ENCODE assay signal across 22 cellular contexts in genomic region chrX:133610056-133610455, GRCh38.
"Had no signal": no experiment of that assay in that cellular context is flagged by ENCODE, and none has a peak within 500 bp of the region (broad histone marks: within the 10 kb centered on the region; RNA-seq: fewer than 3 reads in every experiment).

No MANE protein-coding gene starts in this region.

- H3K4me3 ChIP-seq: breast epithelium, dorsolateral prefrontal cortex, ovary, prostate gland, right atrium auricular region, stomach, suprapubic skin, tibial nerve had no signal

- H3K4me1 ChIP-seq: breast epithelium, prostate gland, right atrium auricular region, suprapubic skin, tibial nerve had no signal

- DNase-seq: activated CD4-positive, alpha-beta memory T cell treated with anti-CD3 and anti-CD28 coated beads, Interleukin-2, amount 10 ng/mL, durations not matched to agents 7 days and 5 days; activated CD4-positive, alpha-beta T cell treated with anti-CD3 and anti-CD28 coated beads for 48 hours; activated CD8-positive, alpha-beta memory T cell treated with anti-CD3 and anti-CD28 coated beads, Interleukin-2, amount 10 ng/mL, durations not matched to agents 7 days and 5 days; activated effector memory CD4-positive, alpha-beta T cell treated with anti-CD3 and anti-CD28 coated beads, Interleukin-2, amount 50 U/mL, for 16 hours; activated naive CD4-positive, alpha-beta T cell treated with anti-CD3 and anti-CD28 coated beads, Interleukin-2, amount 10 ng/mL, durations not matched to agents 7 days and 5 days; activated naive CD8-positive, alpha-beta T cell treated with anti-CD3 and anti-CD28 coated beads, Interleukin-2, amount 50 U/mL, for 24 hours; activated T-cell treated with anti-CD3 and anti-CD28 coated beads for 4 hours; dorsolateral prefrontal cortex; effector memory CD8-positive, alpha-beta T cell; left ventricle myocardium superior; ovary; small intestine; stimulated activated CD4-positive, alpha-beta T cell treated with anti-CD3 and anti-CD28 coated beads, Interleukin-2, amount 100 ng/mL, for 24 hours; stomach had no signal

- H3K27me3 ChIP-seq: neutrophil, ovary, right atrium auricular region, suprapubic skin had no signal

- ATAC-seq: activated CD8-positive, alpha-beta memory T cell treated with anti-CD3 and anti-CD28 coated beads, Interleukin-2, amount 10 ng/mL, durations not matched to agents 7 days and 5 days; activated naive CD8-positive, alpha-beta T cell treated with anti-CD3 and anti-CD28 coated beads, Interleukin-2, amount 50 U/mL, for 24 hours; effector memory CD8-positive, alpha-beta T cell; esophagus mucosa; left ventricle myocardium superior; stimulated activated effector memory CD8-positive, alpha-beta T cell treated with anti-CD3 and anti-CD28 coated beads, Interleukin-12 subunit alpha, Interleukin-12 subunit beta, amount 100 ng/mL, for 72 hours had no signal

- H3K9me3 ChIP-seq: neutrophil, ovary, prostate gland, suprapubic skin had no signal

- H3K36me3 ChIP-seq: breast epithelium, neutrophil, ovary, prostate gland, right atrium auricular region, stomach, suprapubic skin, tibial nerve had no signal

- H3K27ac ChIP-seq: breast epithelium, dorsolateral prefrontal cortex, neutrophil, ovary, prostate gland, right atrium auricular region, stomach, suprapubic skin, tibial nerve had no signal
